8 cellular contexts compared by ENCODE assay signal in genomic region chr17:77110006-77110374, GRCh38. TPM values are rescaled to one million over a fixed set of nuclear protein-coding genes. Genes with fewer than 3 reads are reported as not detected.
DNase-seq lines count a peak whose midpoint lies in the region; ATAC-seq and TF ChIP-seq lines count a peak whose summit lies in the region.

No MANE protein-coding gene starts in this region.

- TF ChIP-seq CTCF in fibroblast of pulmonary artery (IDR thresholded peaks at IDR 0.05; ENCODE audit: low read length, missing control alignments) (no peak), prostate gland (IDR thresholded peaks at IDR 0.05) (no peak)

- H3K36me3 ChIP-seq in prostate gland = no peaks in the 10 kb centered on the region

- WGBS in prostate gland = 4% methylated on average over 4 of the region's 4 CpGs

- peak; percentile 26 for DNase-seq in GDM1 (lab: John Stamatoyannopoulos, UW)
- DNase-seq in RPMI7951 (ENCODE audit: low read depth) = peak; percentile 62
- DNase-seq in fibroblast of pulmonary artery (ENCODE audit: low read depth) = peak; percentile 97
- peak; percentile 67 for DNase-seq in prostate gland (ENCODE audit: low spot score)
- DNase-seq in COLO668 (lab: John Stamatoyannopoulos, UW; ENCODE audit: unreplicated experiment) = no peak
- DNase-seq in posterior cingulate gyrus = no peak
- DNase-seq in NCI-H1694 (lab: John Stamatoyannopoulos, UW) = no peak

- H3K4me3 ChIP-seq in fibroblast of pulmonary artery (replicated peaks; ENCODE audit: low read depth, low read length) = no peak overlapping the region
- no peak overlapping the region for H3K4me3 ChIP-seq in prostate gland

- no peaks in the 10 kb centered on the region for H3K27me3 ChIP-seq in prostate gland (replicated peaks; ENCODE audit: insufficient read depth)

- intact Hi-C loops in prostate gland (cut with DNase I) (no loop called here), posterior cingulate gyrus (cut with DNase I) (no loop called here)

- no peak for TF ChIP-seq POLR2A in prostate gland (IDR thresholded peaks at IDR 0.05)

- peak overlapping the region; percentile 84 to 87 for H3K27ac ChIP-seq in prostate gland

- no peak for ATAC-seq in GM21360 (IDR thresholded peaks at IDR 0.05; ENCODE audit: unreplicated experiment)

- H3K9me3 ChIP-seq in prostate gland = no peaks in the 10 kb centered on the region

- peaks cover 4% of the 10 kb centered on the region for H3K4me1 ChIP-seq in prostate gland (replicated peaks)

RNA-seq across cellular contexts. Expression of gene SEC14L1, which starts 30.8 kb away (rescaled TPM):
- total RNA-seq in RPMI7951 (2014; rRNA removed; shearing (Covaris generic)) = 13.5 and 24.9 TPM in 2 replicates
- total RNA-seq in prostate gland = 100 to 1,000 TPM in 1 of 2 donors, 10 to 100 TPM in 1; 39.9 to 175 TPM

Comparison
In these comparisons a context has a peak if more than half of its experiments do, and no peak if none do; other contexts are left out.
1. DNase-seq: peak in GDM1 (single experiment), RPMI7951 (single experiment), fibroblast of pulmonary artery (single experiment) and prostate gland (single experiment); none in COLO668 (single experiment), posterior cingulate gyrus (0 of 10) and NCI-H1694 (single experiment).